Comparison of ENCODE assay signal across 14 cellular contexts in genomic region chr7:68199951-68200660, GRCh38.
DNase-seq lines count a peak whose midpoint lies in the region; ATAC-seq, FAIRE-seq and TF ChIP-seq lines count a peak whose summit lies in the region.
"Had no signal": no experiment of that assay in that cellular context is flagged by ENCODE, and none has a peak within 500 bp of the region (broad histone marks: within the 10 kb centered on the region; RNA-seq: fewer than 3 reads in every experiment).

No MANE protein-coding gene starts in this region.

- H3K36me3 Mint-ChIP-seq in chondrocyte (ENCODE audit: low read depth): no peaks in the 10 kb centered on the region
- H3K36me3 Mint-ChIP-seq in activated T-helper 2 cell treated with anti-CD3 and anti-CD28 coated beads, Interferon-gamma antibody, Interleukin-2, Interleukin-4, amounts not matched to agents 10 μg/mL and 5 μg/mL and 100 μg/mL, durations not matched to agents 14 hours and 24 hours and 36 hours (ENCODE audit: low read depth): no peaks in the 10 kb centered on the region
- H3K36me3 Mint-ChIP-seq: CD8-positive, alpha-beta memory T cell had no signal

- no peaks in the 10 kb centered on the region for H3K4me1 Mint-ChIP-seq in chondrocyte (ENCODE audit: low read depth)
- no peaks in the 10 kb centered on the region for H3K4me1 Mint-ChIP-seq in activated T-helper 2 cell treated with anti-CD3 and anti-CD28 coated beads, Interferon-gamma antibody, Interleukin-2, Interleukin-4, amounts not matched to agents 10 μg/mL and 5 μg/mL and 100 μg/mL, durations not matched to agents 14 hours and 24 hours and 36 hours (ENCODE audit: low read depth)
- H3K4me1 Mint-ChIP-seq: CD8-positive, alpha-beta memory T cell had no signal

- TF ChIP-seq CTCF in chondrocyte (IDR thresholded peaks at IDR 0.05): no peak

- H3K4me3 Mint-ChIP-seq in chondrocyte (ENCODE audit: unreplicated experiment): no peak overlapping the region
- H3K4me3 Mint-ChIP-seq in activated T-helper 2 cell treated with anti-CD3 and anti-CD28 coated beads, Interferon-gamma antibody, Interleukin-2, Interleukin-4, amounts not matched to agents 10 μg/mL and 5 μg/mL and 100 μg/mL, durations not matched to agents 14 hours and 24 hours and 36 hours (ENCODE audit: low read depth): no peak overlapping the region

- H3K27me3 Mint-ChIP-seq in chondrocyte (ENCODE audit: low read depth): peaks cover 5% of the 10 kb centered on the region
- H3K27me3 Mint-ChIP-seq in activated T-helper 2 cell treated with anti-CD3 and anti-CD28 coated beads, Interferon-gamma antibody, Interleukin-2, Interleukin-4, amounts not matched to agents 10 μg/mL and 5 μg/mL and 100 μg/mL, durations not matched to agents 14 hours and 24 hours and 36 hours (ENCODE audit: low read depth): no peaks in the 10 kb centered on the region

- no peak for TF ChIP-seq POLR2A in H54 (IDR thresholded peaks at IDR 0.05; ENCODE audit: low read depth, low read length)

- no peaks in the 10 kb centered on the region for H3K9me3 Mint-ChIP-seq in chondrocyte (ENCODE audit: low read depth)
- peaks cover 68% of the 10 kb centered on the region for H3K9me3 Mint-ChIP-seq in activated T-helper 2 cell treated with anti-CD3 and anti-CD28 coated beads, Interferon-gamma antibody, Interleukin-2, Interleukin-4, amounts not matched to agents 10 μg/mL and 5 μg/mL and 100 μg/mL, durations not matched to agents 14 hours and 24 hours and 36 hours

- intact Hi-C loops in activated T-helper 2 cell treated with anti-CD3 and anti-CD28 coated beads, Interferon-gamma antibody, Interleukin-2, Interleukin-4, amounts not matched to agents 10 μg/mL and 5 μg/mL and 100 μg/mL, durations not matched to agents 14 hours and 24 hours and 36 hours (cut with micrococcal nuclease): no loop called here

- peak; percentile 27 for DNase-seq in H54 (ENCODE audit: insufficient read length, low spot score)
- DNase-seq in NCI-H226: peak; percentile 86
- DNase-seq in chondrocyte (ENCODE audit: low spot score): peak; percentile 18
- no peak for DNase-seq in activated T-helper 2 cell treated with anti-CD3 and anti-CD28 coated beads, Interferon-gamma antibody, Interleukin-2, Interleukin-4, amounts not matched to agents 10 μg/mL and 5 μg/mL and 100 μg/mL, durations not matched to agents 14 hours and 24 hours and 36 hours (ENCODE audit: low spot score)
- no peak for DNase-seq in NCI-H2081 treated with DMSO at 0.1 percent for 48 hours (lab: John Stamatoyannopoulos, UW)
- no peak for DNase-seq in stimulated activated naive CD8-positive, alpha-beta T cell treated with anti-CD3 and anti-CD28 coated beads, Interleukin-15, Interleukin-2, amounts not matched to agents 100 U/mL and 50 U/mL, for 24 hours
- DNase-seq: AML-193; Caco-2; CD8-positive, alpha-beta memory T cell; DMS53; IMR-90 had no signal

- no peak for FAIRE-seq in H54 (lab: Jason Lieb, UNC)
- FAIRE-seq: GM18507 had no signal

- no peak overlapping the region for H3K27ac Mint-ChIP-seq in chondrocyte (ENCODE audit: unreplicated experiment)
- no peak overlapping the region for H3K27ac Mint-ChIP-seq in activated T-helper 2 cell treated with anti-CD3 and anti-CD28 coated beads, Interferon-gamma antibody, Interleukin-2, Interleukin-4, amounts not matched to agents 10 μg/mL and 5 μg/mL and 100 μg/mL, durations not matched to agents 14 hours and 24 hours and 36 hours
- H3K27ac Mint-ChIP-seq: CD8-positive, alpha-beta memory T cell had no signal

- no peak for ATAC-seq in HG02642 (IDR thresholded peaks at IDR 0.05; ENCODE audit: poor library complexity, unreplicated experiment)
- no peak for ATAC-seq in stimulated activated naive CD8-positive, alpha-beta T cell treated with anti-CD3 and anti-CD28 coated beads, Interleukin-15, Interleukin-2, amounts not matched to agents 100 U/mL and 50 U/mL, for 24 hours
- ATAC-seq: HCT116 had no signal

Comparison
In these comparisons a context has a peak if more than half of its experiments do, and no peak if none do; other contexts are left out.
1. DNase-seq: peak in H54 (single experiment), NCI-H226 (single experiment) and chondrocyte (single experiment); none in activated T-helper 2 cell treated with anti-CD3 and anti-CD28 coated beads, Interferon-gamma antibody, Interleukin-2, Interleukin-4, amounts not matched to agents 10 μg/mL and 5 μg/mL and 100 μg/mL, durations not matched to agents 14 hours and 24 hours and 36 hours (single experiment), NCI-H2081 treated with DMSO at 0.1 percent for 48 hours (single experiment) and stimulated activated naive CD8-positive, alpha-beta T cell treated with anti-CD3 and anti-CD28 coated beads, Interleukin-15, Interleukin-2, amounts not matched to agents 100 U/mL and 50 U/mL, for 24 hours (single experiment).